ENCODE assay signal across 8 cellular contexts in genomic region chr13:110137677-110138008, GRCh38.
DNase-seq lines count a peak whose midpoint lies in the region; ATAC-seq and TF ChIP-seq lines count a peak whose summit lies in the region.

No MANE protein-coding gene starts in this region.

- no peaks in the 10 kb centered on the region for H3K27me3 ChIP-seq in right atrium auricular region

- intact Hi-C loops in sciatic nerve (cut with DNase I), result no loop called here

- peak overlapping the region; percentile 83 for H3K4me3 Mint-ChIP-seq in activated naive CD8-positive, alpha-beta T cell

- peaks cover 0 to 43% of the 10 kb centered on the region in 2 donors for H3K4me1 ChIP-seq in right atrium auricular region

- H3K9me3 Mint-ChIP-seq in activated naive CD8-positive, alpha-beta T cell (ENCODE audit: low read depth), result peaks cover 7% of the 10 kb centered on the region

- peak; percentile 9 for TF ChIP-seq CTCF in AG09319 (IDR thresholded peaks at IDR 0.05; ENCODE audit: low read depth, low read length)
- peak in 1 of 2 donors; percentile 66 for TF ChIP-seq CTCF in right atrium auricular region (IDR thresholded peaks at IDR 0.05)

- H3K36me3 Mint-ChIP-seq in activated naive CD8-positive, alpha-beta T cell, result no peaks in the 10 kb centered on the region

- peaks cover 21% of the 10 kb centered on the region for H3K27me3 Mint-ChIP-seq in activated naive CD8-positive, alpha-beta T cell

- ATAC-seq in GM18499 (IDR thresholded peaks at IDR 0.05; ENCODE audit: insufficient read depth, unreplicated experiment) (peak; percentile 53), HG02852 (IDR thresholded peaks at IDR 0.05; ENCODE audit: unreplicated experiment) (peak; percentile 75), sciatic nerve (peak; percentile 77)

- H3K27ac Mint-ChIP-seq in activated naive CD8-positive, alpha-beta T cell, result peak overlapping the region; percentile 81

- H3K27ac ChIP-seq in right atrium auricular region, result peak overlapping the region; percentile 87

- peaks cover 12% of the 10 kb centered on the region for H3K4me1 Mint-ChIP-seq in activated naive CD8-positive, alpha-beta T cell (ENCODE audit: low read depth)

- H3K4me3 ChIP-seq in right atrium auricular region, result peak overlapping the region; percentile 45 to 56

- DNase-seq in AG09319 (ENCODE audit: extremely low read depth, low read depth) (no peak), NCI-H187 treated with DMSO at 0.1 percent for 48 hours (lab: John Stamatoyannopoulos, UW) (peak; percentile 56), right atrium auricular region (ENCODE audit: low spot score) (peak; percentile 67), sciatic nerve (ENCODE audit: low spot score) (no peak), foreskin melanocyte (no peak)

- H3K9me3 ChIP-seq in right atrium auricular region, result no peaks in the 10 kb centered on the region

- no peaks in the 10 kb centered on the region for H3K36me3 ChIP-seq in right atrium auricular region

Comparison
In these comparisons a context has a peak if more than half of its experiments do, and no peak if none do; other contexts are left out.
1. DNase-seq: peak in NCI-H187 treated with DMSO at 0.1 percent for 48 hours (single experiment) and right atrium auricular region (single experiment); none in AG09319 (single experiment), sciatic nerve (single experiment) and foreskin melanocyte (single experiment).
2. Peak in every context shown above with its lines, with median percentiles within 50 percentile points of each other: ATAC-seq.